ENCODE assay signal across 8 cellular contexts in genomic region chr1:223556414-223557124, GRCh38.
DNase-seq lines count a peak whose midpoint lies in the region; ATAC-seq and TF ChIP-seq lines count a peak whose summit lies in the region.

No MANE protein-coding gene starts in this region.

- H3K18ac ChIP-seq in mesendoderm (ENCODE audit: low read length): no peak overlapping the region

- H3K56ac ChIP-seq in mesendoderm (ENCODE audit: low read length): no peak overlapping the region

- H3K27ac ChIP-seq in adrenal gland: no peak overlapping the region
- H3K27ac ChIP-seq in mesendoderm (ENCODE audit: low read depth, low read length): no peak overlapping the region
- H3K27ac ChIP-seq in esophagus muscularis mucosa (replicated peaks in 1 of 4): no peak overlapping the region

- no peak overlapping the region for H2BK5ac ChIP-seq in mesendoderm (ENCODE audit: low read length)

- no peaks in the 10 kb centered on the region for H3K79me1 ChIP-seq in mesendoderm (ENCODE audit: low read length)

- intact Hi-C loops in adrenal gland (cut with DNase I) (no loop called here), esophagus muscularis mucosa (cut with DNase I) (no loop called here)

- H3K4me2 ChIP-seq in mesendoderm (ENCODE audit: low read length): no peak overlapping the region

- TF ChIP-seq POLR2A in adrenal gland (IDR thresholded peaks at IDR 0.05) (no peak), esophagus muscularis mucosa (IDR thresholded peaks at IDR 0.05; ENCODE audit: low read depth) (no peak)

- no peak overlapping the region for H3K4ac ChIP-seq in mesendoderm (ENCODE audit: low read depth, low read length)

- H3K79me2 ChIP-seq in mesendoderm (ENCODE audit: control insufficient read depth, insufficient read depth, low read length): no peaks in the 10 kb centered on the region

- TF ChIP-seq CTCF in adrenal gland (IDR thresholded peaks at IDR 0.05) (peak; percentile 35 to 72 (median 56)), esophagus muscularis mucosa (IDR thresholded peaks at IDR 0.05) (peak in 1 of 3 experiments; percentile 28)

- H3K4me1 ChIP-seq in adrenal gland (replicated peaks in 1 of 2) (no peaks in the 10 kb centered on the region), mesendoderm (ENCODE audit: control insufficient read depth, low read depth, low read length) (no peaks in the 10 kb centered on the region), esophagus muscularis mucosa (no peaks in the 10 kb centered on the region)

- H4K8ac ChIP-seq in mesendoderm (ENCODE audit: low read depth, low read length): no peak overlapping the region

- no peak overlapping the region for H3K23ac ChIP-seq in mesendoderm (ENCODE audit: low read length)

- ATAC-seq in GM18517 (IDR thresholded peaks at IDR 0.05; ENCODE audit: unreplicated experiment): peak; percentile 53
- peak; percentile 87 for ATAC-seq in HG02852 (IDR thresholded peaks at IDR 0.05; ENCODE audit: unreplicated experiment)

- TF ChIP-seq EP300 in esophagus muscularis mucosa (IDR thresholded peaks at IDR 0.05): no peak

- no peak overlapping the region for H3K9ac ChIP-seq in mesendoderm (ENCODE audit: low read length)

- H2BK120ac ChIP-seq in mesendoderm (ENCODE audit: low read depth, low read length): no peak overlapping the region

- DNase-seq in COLO668 (lab: John Stamatoyannopoulos, UW; ENCODE audit: unreplicated experiment): peak; percentile 63
- DNase-seq in NCI-H1092 treated with DMSO at 0.1 percent for 48 hours (lab: John Stamatoyannopoulos, UW): peak; percentile 59
- DNase-seq in adrenal gland: peak; percentile 33 to 81 (median 57)
- peak; percentile 57 for DNase-seq in mesendoderm
- DNase-seq in epidermal melanocyte (ENCODE audit: insufficient read length, low spot score): no peak
- DNase-seq in esophagus muscularis mucosa (ENCODE audit: extremely low spot score): no peak

- H3K27me3 ChIP-seq in adrenal gland (no peaks in the 10 kb centered on the region), mesendoderm (ENCODE audit: insufficient read depth, low read length, poor library complexity) (no peaks in the 10 kb centered on the region), esophagus muscularis mucosa (no peaks in the 10 kb centered on the region)

- no peak overlapping the region for H3K4me3 ChIP-seq in adrenal gland
- H3K4me3 ChIP-seq in mesendoderm (ENCODE audit: low read length): no peak overlapping the region
- no peak overlapping the region for H3K4me3 ChIP-seq in esophagus muscularis mucosa

- 48 to 55% (median 53%) methylated on average over 7 to 8 of the region's 8 CpGs for WGBS in adrenal gland, 4 donors
- no CpG with 5 or more reads among the region's 8 CpGs for WGBS in mesendoderm (ENCODE audit: extremely low coverage, insufficient coverage, low lambda C conversion rate)
- WGBS in esophagus muscularis mucosa: 53% methylated on average over 8 of the region's 8 CpGs

- no peak overlapping the region for H2AK5ac ChIP-seq in mesendoderm (ENCODE audit: low read length)

- no peak overlapping the region for H2BK15ac ChIP-seq in mesendoderm (replicated peaks; ENCODE audit: low read depth)

- H3K36me3 ChIP-seq in adrenal gland (replicated peaks in 1 of 2): no peaks in the 10 kb centered on the region
- H3K36me3 ChIP-seq in mesendoderm (ENCODE audit: control insufficient read depth, insufficient read depth, low read length): no peaks in the 10 kb centered on the region
- no peaks in the 10 kb centered on the region for H3K36me3 ChIP-seq in esophagus muscularis mucosa

- no peak overlapping the region for H4K5ac ChIP-seq in mesendoderm (ENCODE audit: low read length)

- no peaks in the 10 kb centered on the region for H3K9me3 ChIP-seq in adrenal gland (replicated peaks in 1 of 3)
- no peaks in the 10 kb centered on the region for H3K9me3 ChIP-seq in esophagus muscularis mucosa

Comparison
In these comparisons a context has a peak if more than half of its experiments do, and no peak if none do; other contexts are left out.
1. DNase-seq: peak in COLO668 (single experiment), NCI-H1092 treated with DMSO at 0.1 percent for 48 hours (single experiment), adrenal gland (7 of 7) and mesendoderm (single experiment); none in epidermal melanocyte (single experiment) and esophagus muscularis mucosa (single experiment).